Comparison of ENCODE assay signal across 1 cellular context in the genomic region with DNA sequence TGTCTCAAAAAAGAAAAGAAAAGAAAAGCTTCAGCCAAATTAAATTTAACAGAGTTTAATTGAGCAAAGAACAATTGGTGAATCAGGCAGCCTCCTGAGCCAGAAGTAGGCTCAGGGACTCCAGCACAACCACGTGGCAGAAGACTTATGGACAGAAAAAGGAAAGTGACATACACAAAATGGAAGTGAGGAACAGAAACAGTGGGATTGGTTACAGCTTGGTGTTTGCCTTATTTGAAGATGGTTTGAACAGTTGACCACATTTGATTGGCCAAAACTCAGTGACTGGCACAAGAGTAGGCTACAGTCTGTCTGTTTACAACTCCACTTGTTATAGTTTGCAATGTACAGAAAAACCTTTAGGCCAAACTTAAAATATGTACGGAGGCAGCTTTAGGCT.
TF ChIP-seq lines count a peak whose summit lies in the region.

No MANE protein-coding gene starts in this region.

TF ChIP-seq in H1, 55 proteins besides CTCF, POLR2A, EP300 and RAD21 (continued from another document):
- TF ChIP-seq MAX (IDR thresholded peaks at IDR 0.05), result no peak
- TF ChIP-seq MAFK (IDR thresholded peaks at IDR 0.05; ENCODE audit: low read depth, low read length), result no peak
- no peak for TF ChIP-seq ZNF274 (IDR thresholded peaks at IDR 0.05; ENCODE audit: borderline replicate concordance, extremely low read depth, low read length)
- no peak for TF ChIP-seq KDM1A (IDR thresholded peaks at IDR 0.05; ENCODE audit: borderline replicate concordance, low read length)
- no peak for TF ChIP-seq SRF (IDR thresholded peaks at IDR 0.05; ENCODE audit: low read depth, low read length)
- no peak for TF ChIP-seq SAP30 (IDR thresholded peaks at IDR 0.05; ENCODE audit: insufficient read depth, insufficient replicate concordance, low read length)
- TF ChIP-seq, protein P1, sequence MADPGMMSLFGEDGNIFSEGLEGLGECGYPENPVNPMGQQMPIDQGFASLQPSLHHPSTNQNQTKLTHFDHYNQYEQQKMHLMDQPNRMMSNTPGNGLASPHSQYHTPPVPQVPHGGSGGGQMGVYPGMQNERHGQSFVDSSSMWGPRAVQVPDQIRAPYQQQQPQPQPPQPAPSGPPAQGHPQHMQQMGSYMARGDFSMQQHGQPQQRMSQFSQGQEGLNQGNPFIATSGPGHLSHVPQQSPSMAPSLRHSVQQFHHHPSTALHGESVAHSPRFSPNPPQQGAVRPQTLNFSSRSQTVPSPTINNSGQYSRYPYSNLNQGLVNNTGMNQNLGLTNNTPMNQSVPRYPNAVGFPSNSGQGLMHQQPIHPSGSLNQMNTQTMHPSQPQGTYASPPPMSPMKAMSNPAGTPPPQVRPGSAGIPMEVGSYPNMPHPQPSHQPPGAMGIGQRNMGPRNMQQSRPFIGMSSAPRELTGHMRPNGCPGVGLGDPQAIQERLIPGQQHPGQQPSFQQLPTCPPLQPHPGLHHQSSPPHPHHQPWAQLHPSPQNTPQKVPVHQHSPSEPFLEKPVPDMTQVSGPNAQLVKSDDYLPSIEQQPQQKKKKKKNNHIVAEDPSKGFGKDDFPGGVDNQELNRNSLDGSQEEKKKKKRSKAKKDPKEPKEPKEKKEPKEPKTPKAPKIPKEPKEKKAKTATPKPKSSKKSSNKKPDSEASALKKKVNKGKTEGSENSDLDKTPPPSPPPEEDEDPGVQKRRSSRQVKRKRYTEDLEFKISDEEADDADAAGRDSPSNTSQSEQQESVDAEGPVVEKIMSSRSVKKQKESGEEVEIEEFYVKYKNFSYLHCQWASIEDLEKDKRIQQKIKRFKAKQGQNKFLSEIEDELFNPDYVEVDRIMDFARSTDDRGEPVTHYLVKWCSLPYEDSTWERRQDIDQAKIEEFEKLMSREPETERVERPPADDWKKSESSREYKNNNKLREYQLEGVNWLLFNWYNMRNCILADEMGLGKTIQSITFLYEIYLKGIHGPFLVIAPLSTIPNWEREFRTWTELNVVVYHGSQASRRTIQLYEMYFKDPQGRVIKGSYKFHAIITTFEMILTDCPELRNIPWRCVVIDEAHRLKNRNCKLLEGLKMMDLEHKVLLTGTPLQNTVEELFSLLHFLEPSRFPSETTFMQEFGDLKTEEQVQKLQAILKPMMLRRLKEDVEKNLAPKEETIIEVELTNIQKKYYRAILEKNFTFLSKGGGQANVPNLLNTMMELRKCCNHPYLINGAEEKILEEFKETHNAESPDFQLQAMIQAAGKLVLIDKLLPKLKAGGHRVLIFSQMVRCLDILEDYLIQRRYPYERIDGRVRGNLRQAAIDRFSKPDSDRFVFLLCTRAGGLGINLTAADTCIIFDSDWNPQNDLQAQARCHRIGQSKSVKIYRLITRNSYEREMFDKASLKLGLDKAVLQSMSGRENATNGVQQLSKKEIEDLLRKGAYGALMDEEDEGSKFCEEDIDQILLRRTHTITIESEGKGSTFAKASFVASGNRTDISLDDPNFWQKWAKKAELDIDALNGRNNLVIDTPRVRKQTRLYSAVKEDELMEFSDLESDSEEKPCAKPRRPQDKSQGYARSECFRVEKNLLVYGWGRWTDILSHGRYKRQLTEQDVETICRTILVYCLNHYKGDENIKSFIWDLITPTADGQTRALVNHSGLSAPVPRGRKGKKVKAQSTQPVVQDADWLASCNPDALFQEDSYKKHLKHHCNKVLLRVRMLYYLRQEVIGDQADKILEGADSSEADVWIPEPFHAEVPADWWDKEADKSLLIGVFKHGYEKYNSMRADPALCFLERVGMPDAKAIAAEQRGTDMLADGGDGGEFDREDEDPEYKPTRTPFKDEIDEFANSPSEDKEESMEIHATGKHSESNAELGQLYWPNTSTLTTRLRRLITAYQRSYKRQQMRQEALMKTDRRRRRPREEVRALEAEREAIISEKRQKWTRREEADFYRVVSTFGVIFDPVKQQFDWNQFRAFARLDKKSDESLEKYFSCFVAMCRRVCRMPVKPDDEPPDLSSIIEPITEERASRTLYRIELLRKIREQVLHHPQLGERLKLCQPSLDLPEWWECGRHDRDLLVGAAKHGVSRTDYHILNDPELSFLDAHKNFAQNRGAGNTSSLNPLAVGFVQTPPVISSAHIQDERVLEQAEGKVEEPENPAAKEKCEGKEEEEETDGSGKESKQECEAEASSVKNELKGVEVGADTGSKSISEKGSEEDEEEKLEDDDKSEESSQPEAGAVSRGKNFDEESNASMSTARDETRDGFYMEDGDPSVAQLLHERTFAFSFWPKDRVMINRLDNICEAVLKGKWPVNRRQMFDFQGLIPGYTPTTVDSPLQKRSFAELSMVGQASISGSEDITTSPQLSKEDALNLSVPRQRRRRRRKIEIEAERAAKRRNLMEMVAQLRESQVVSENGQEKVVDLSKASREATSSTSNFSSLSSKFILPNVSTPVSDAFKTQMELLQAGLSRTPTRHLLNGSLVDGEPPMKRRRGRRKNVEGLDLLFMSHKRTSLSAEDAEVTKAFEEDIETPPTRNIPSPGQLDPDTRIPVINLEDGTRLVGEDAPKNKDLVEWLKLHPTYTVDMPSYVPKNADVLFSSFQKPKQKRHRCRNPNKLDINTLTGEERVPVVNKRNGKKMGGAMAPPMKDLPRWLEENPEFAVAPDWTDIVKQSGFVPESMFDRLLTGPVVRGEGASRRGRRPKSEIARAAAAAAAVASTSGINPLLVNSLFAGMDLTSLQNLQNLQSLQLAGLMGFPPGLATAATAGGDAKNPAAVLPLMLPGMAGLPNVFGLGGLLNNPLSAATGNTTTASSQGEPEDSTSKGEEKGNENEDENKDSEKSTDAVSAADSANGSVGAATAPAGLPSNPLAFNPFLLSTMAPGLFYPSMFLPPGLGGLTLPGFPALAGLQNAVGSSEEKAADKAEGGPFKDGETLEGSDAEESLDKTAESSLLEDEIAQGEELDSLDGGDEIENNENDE (IDR thresholded peaks at IDR 0.05; ENCODE audit: insufficient replicate concordance, low read length), result no peak
- TF ChIP-seq NANOG (IDR thresholded peaks at IDR 0.05; ENCODE audit: insufficient read depth, low read depth, low read length, poor library complexity, severe bottlenecking), result no peak
- no peak for TF ChIP-seq NRF1 (IDR thresholded peaks at IDR 0.05; ENCODE audit: low read depth, low read length)
- TF ChIP-seq SIN3A (conservative IDR thresholded peaks at IDR 0.05 in 1 of 2, IDR thresholded peaks at IDR 0.05 in 1 of 2; ENCODE audit: low read depth in 1 of 2, low read length in 2 of 2), result no peak
- TF ChIP-seq CTBP2 (IDR thresholded peaks at IDR 0.05; ENCODE audit: borderline replicate concordance, insufficient read depth, insufficient read length, low read length), result no peak
- TF ChIP-seq KDM4A (IDR thresholded peaks at IDR 0.05; ENCODE audit: low read depth, low read length, severe bottlenecking), result no peak
- TF ChIP-seq SUZ12 (IDR thresholded peaks at IDR 0.05; ENCODE audit: low read length), result no peak
- TF ChIP-seq, protein P2, sequence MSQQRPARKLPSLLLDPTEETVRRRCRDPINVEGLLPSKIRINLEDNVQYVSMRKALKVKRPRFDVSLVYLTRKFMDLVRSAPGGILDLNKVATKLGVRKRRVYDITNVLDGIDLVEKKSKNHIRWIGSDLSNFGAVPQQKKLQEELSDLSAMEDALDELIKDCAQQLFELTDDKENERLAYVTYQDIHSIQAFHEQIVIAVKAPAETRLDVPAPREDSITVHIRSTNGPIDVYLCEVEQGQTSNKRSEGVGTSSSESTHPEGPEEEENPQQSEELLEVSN (IDR thresholded peaks at IDR 0.05), result no peak
- TF ChIP-seq SP2 (IDR thresholded peaks at IDR 0.05; ENCODE audit: low read length), result no peak
- TF ChIP-seq POU5F1 (IDR thresholded peaks at IDR 0.05; ENCODE audit: low read depth, low read length), result no peak
TF ChIP-seq in H1: peak in this region for 0.
